ENCODE assay signal across 2 cellular contexts in the genomic region with DNA sequence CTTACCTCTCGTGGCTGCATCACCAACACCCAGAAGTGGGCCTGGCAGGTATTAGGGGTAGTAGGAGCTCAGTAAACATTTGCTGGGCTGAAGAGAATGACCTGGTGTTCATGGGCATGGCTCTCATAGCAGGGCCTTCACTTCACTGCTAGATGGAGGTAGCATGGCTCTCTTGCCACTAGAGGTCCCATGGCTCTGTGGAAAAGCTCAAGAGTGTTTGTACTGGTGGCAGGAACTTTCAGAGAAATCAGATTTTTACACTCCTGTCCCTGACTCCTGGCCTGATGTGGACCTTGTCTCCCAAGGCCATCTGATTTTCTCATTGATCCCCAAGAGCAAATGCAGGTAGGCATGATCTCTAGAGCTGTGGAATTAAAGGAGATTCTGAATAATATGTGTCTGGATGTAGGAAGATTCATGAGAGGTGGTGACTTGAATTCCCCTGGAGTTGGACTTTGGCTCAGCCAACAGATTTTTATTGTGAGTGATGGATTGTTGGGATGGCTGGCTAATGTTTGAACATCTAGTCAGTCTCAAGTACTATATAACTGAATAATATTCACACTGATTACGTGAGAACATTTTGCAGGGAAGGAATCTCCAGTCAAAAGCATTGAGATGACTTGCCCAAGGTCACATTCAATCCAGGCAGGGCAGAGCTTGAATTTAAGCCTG.
TF ChIP-seq lines count a peak whose summit lies in the region.

No MANE protein-coding gene starts in this region.

TF ChIP-seq in GM12891, 5 proteins besides CTCF, POLR2A, EP300 and RAD21:
- TF ChIP-seq SPI1 (IDR thresholded peaks at IDR 0.05; ENCODE audit: low read depth, low read length), result no peak
- no peak for TF ChIP-seq PAX5 (IDR thresholded peaks at IDR 0.05; ENCODE audit: insufficient read depth, low read length, severe bottlenecking)
- TF ChIP-seq TAF1 (IDR thresholded peaks at IDR 0.05; ENCODE audit: low read depth, low read length), result no peak
- TF ChIP-seq POU2F2 (IDR thresholded peaks at IDR 0.05; ENCODE audit: low read depth, low read length), result no peak
- no peak for TF ChIP-seq POLR2AphosphoS5 (IDR thresholded peaks at IDR 0.05; ENCODE audit: low read depth, low read length)

TF ChIP-seq in endothelial cell of umbilical vein, 7 proteins besides CTCF, POLR2A, EP300 and RAD21:
- TF ChIP-seq GATA2 (IDR thresholded peaks at IDR 0.05; ENCODE audit: insufficient read depth, insufficient read length, low read depth, low read length) (no peak), JUN (IDR thresholded peaks at IDR 0.05; ENCODE audit: borderline replicate concordance, insufficient read depth, insufficient read length, low read depth) (no peak), MAX (IDR thresholded peaks at IDR 0.05; ENCODE audit: insufficient read depth, insufficient read length) (no peak), FOS (IDR thresholded peaks at IDR 0.05; ENCODE audit: borderline replicate concordance, insufficient read depth, low read length) (no peak), MYC (IDR thresholded peaks at IDR 0.05; ENCODE audit: low read depth, low read length) (no peak), EZH2 (IDR thresholded peaks at IDR 0.05; ENCODE audit: borderline replicate concordance, low read depth, low read length, severe bottlenecking) (no peak), POLR2AphosphoS5 (IDR thresholded peaks at IDR 0.05; ENCODE audit: insufficient read depth, low read depth, low read length) (no peak)
